31 cellular contexts compared by ENCODE assay signal in the genomic region with DNA sequence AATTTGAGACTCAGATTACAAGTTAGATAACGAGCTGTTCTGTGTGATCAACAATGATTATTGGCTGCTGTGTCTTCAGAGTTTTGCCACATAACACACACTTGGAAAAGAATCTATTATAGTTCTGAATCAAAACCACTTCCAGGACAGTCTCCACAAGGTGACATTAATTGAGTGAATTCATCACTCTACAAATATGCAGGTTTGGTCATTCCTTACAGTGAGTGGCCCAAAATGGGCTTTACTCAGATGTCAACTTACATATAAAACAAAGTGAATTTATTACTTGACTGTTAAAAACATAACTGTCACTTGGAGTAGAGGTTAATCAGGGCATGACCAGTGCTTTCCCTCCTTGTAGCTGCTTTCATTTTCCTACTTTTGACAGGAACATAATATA.
"Had no signal": no experiment of that assay in that cellular context is flagged by ENCODE, and none has a peak within 500 bp of the region (broad histone marks: within the 10 kb centered on the region; RNA-seq: fewer than 3 reads in every experiment).

No MANE protein-coding gene starts in this region.

- ATAC-seq: activated CD4-positive, CD25-positive, alpha-beta regulatory T cell treated with anti-CD3 and anti-CD28 coated beads, Interleukin-2, amount 50 U/mL, for 24 hours; effector memory CD8-positive, alpha-beta T cell; gastrocnemius medialis; left colon; naive thymus-derived CD4-positive, alpha-beta T cell; stimulated activated effector memory CD8-positive, alpha-beta T cell treated with anti-CD3 and anti-CD28 coated beads, Interleukin-12 subunit alpha, Interleukin-12 subunit beta, amount 100 ng/mL, for 72 hours had no signal

- FAIRE-seq: small intestine, TTC549 had no signal

- H2AFZ ChIP-seq: hepatocyte had no signal

- H3K4me3 ChIP-seq: adrenal gland, coronary artery, dorsolateral prefrontal cortex, gastrocnemius medialis, hepatocyte, ovary, sigmoid colon, thoracic aorta, uterus had no signal

- DNase-seq: activated CD4-positive, alpha-beta T cell treated with anti-CD3 and anti-CD28 coated beads for 48 hours; activated CD4-positive, alpha-beta T cell treated with anti-CD3 and anti-CD28 coated beads, Interleukin-2, amount 50 U/mL, for 48 hours; activated CD8-positive, alpha-beta memory T cell treated with anti-CD3 and anti-CD28 coated beads for 24 hours; activated effector memory CD4-positive, alpha-beta T cell treated with Interleukin-2 at 50 U/mL for 16 hours; activated naive CD4-positive, alpha-beta T cell treated with Interleukin-2 at 50 U/mL for 16 hours; adrenal gland; aorta; brain microvascular endothelial cell; dorsolateral prefrontal cortex; effector memory CD8-positive, alpha-beta T cell; erythroblast; gastrocnemius medialis; islet precursor cell; left colon; midbrain; naive thymus-derived CD4-positive, alpha-beta T cell; ovary; retina; sigmoid colon; small intestine; stimulated activated CD4-positive, alpha-beta T cell treated with anti-CD3 and anti-CD28 coated beads, Interleukin-4, amount 100 ng/mL, for 24 hours; T-helper 9 cell; trophoblast cell; uterus; WERI-Rb-1 had no signal

- H3K27me3 ChIP-seq: adrenal gland, brain microvascular endothelial cell, dorsolateral prefrontal cortex, gastrocnemius medialis, hepatocyte, ovary, sigmoid colon, uterus had no signal

- H3K4me1 ChIP-seq: adrenal gland, gastrocnemius medialis, sigmoid colon, uterus had no signal

- H3K9me3 ChIP-seq: adrenal gland, gastrocnemius medialis, ovary, sigmoid colon, thoracic aorta, uterus had no signal

- H3K4me2 ChIP-seq: hepatocyte had no signal

- H3K36me3 ChIP-seq: adrenal gland, brain microvascular endothelial cell, gastrocnemius medialis, ovary, sigmoid colon, thoracic aorta, uterus, WERI-Rb-1 had no signal

- H3K27ac ChIP-seq: adrenal gland, brain microvascular endothelial cell, coronary artery, dorsolateral prefrontal cortex, gastrocnemius medialis, hepatocyte, ovary, sigmoid colon, thoracic aorta, uterus, WERI-Rb-1 had no signal

- H3K79me2 ChIP-seq: hepatocyte had no signal
